ENCODE assay signal across 1 cellular context in the genomic region with DNA sequence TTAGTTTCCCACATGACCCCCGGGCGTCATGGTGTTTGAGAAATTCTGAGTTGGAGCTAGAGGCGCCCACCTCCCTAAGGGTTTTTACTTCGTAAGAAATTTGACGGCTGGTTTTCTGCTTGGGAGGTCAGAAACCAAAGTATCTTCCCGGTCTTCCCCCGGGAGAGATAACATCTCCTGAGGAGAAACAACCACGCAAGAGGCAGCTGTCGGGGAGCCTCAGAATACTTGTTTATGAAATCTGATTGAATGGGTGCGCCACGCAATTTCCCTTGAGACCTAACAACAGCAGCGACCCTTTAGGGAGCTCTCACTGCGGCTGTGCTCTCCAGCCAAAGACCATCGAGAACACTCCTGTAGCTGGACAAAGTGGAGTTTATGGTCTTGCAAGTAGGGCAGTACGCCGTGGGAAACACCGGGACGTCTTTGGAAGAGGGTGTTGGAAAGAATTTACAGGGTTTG.
TF ChIP-seq lines count a peak whose summit lies in the region.

No MANE protein-coding gene starts in this region.

TF ChIP-seq in HepG2, 621 proteins besides CTCF, POLR2A, EP300 and RAD21 (continued from another document and continues in another):
- TF ChIP-seq, protein P1, sequence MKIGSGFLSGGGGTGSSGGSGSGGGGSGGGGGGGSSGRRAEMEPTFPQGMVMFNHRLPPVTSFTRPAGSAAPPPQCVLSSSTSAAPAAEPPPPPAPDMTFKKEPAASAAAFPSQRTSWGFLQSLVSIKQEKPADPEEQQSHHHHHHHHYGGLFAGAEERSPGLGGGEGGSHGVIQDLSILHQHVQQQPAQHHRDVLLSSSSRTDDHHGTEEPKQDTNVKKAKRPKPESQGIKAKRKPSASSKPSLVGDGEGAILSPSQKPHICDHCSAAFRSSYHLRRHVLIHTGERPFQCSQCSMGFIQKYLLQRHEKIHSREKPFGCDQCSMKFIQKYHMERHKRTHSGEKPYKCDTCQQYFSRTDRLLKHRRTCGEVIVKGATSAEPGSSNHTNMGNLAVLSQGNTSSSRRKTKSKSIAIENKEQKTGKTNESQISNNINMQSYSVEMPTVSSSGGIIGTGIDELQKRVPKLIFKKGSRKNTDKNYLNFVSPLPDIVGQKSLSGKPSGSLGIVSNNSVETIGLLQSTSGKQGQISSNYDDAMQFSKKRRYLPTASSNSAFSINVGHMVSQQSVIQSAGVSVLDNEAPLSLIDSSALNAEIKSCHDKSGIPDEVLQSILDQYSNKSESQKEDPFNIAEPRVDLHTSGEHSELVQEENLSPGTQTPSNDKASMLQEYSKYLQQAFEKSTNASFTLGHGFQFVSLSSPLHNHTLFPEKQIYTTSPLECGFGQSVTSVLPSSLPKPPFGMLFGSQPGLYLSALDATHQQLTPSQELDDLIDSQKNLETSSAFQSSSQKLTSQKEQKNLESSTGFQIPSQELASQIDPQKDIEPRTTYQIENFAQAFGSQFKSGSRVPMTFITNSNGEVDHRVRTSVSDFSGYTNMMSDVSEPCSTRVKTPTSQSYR (CRISPR knock-in tag; IDR thresholded peaks at IDR 0.05; ENCODE audit: borderline replicate concordance), result no peak
- 0 out of 2 replicates have a peak, but pooled peaks have one; percentile 4 for TF ChIP-seq SNAPC2 (CRISPR knock-in tag; IDR thresholded peaks at IDR 0.05)
- 0 out of 2 replicates have a peak, but pooled peaks have one; percentile 15 for TF ChIP-seq MTF1 (CRISPR knock-in tag; IDR thresholded peaks at IDR 0.05)
- no peak for TF ChIP-seq MAFG (CRISPR knock-in tag; IDR thresholded peaks at IDR 0.05)
- TF ChIP-seq, protein P2, sequence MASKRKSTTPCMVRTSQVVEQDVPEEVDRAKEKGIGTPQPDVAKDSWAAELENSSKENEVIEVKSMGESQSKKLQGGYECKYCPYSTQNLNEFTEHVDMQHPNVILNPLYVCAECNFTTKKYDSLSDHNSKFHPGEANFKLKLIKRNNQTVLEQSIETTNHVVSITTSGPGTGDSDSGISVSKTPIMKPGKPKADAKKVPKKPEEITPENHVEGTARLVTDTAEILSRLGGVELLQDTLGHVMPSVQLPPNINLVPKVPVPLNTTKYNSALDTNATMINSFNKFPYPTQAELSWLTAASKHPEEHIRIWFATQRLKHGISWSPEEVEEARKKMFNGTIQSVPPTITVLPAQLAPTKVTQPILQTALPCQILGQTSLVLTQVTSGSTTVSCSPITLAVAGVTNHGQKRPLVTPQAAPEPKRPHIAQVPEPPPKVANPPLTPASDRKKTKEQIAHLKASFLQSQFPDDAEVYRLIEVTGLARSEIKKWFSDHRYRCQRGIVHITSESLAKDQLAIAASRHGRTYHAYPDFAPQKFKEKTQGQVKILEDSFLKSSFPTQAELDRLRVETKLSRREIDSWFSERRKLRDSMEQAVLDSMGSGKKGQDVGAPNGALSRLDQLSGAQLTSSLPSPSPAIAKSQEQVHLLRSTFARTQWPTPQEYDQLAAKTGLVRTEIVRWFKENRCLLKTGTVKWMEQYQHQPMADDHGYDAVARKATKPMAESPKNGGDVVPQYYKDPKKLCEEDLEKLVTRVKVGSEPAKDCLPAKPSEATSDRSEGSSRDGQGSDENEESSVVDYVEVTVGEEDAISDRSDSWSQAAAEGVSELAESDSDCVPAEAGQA (IDR thresholded peaks at IDR 0.05; ENCODE audit: low read depth), result no peak
- TF ChIP-seq, protein P2 (CRISPR knock-in tag; IDR thresholded peaks at IDR 0.05; ENCODE audit: borderline replicate concordance), result no peak
- TF ChIP-seq ZNF124 (CRISPR knock-in tag; IDR thresholded peaks at IDR 0.05), result no peak
- TF ChIP-seq, protein P3, sequence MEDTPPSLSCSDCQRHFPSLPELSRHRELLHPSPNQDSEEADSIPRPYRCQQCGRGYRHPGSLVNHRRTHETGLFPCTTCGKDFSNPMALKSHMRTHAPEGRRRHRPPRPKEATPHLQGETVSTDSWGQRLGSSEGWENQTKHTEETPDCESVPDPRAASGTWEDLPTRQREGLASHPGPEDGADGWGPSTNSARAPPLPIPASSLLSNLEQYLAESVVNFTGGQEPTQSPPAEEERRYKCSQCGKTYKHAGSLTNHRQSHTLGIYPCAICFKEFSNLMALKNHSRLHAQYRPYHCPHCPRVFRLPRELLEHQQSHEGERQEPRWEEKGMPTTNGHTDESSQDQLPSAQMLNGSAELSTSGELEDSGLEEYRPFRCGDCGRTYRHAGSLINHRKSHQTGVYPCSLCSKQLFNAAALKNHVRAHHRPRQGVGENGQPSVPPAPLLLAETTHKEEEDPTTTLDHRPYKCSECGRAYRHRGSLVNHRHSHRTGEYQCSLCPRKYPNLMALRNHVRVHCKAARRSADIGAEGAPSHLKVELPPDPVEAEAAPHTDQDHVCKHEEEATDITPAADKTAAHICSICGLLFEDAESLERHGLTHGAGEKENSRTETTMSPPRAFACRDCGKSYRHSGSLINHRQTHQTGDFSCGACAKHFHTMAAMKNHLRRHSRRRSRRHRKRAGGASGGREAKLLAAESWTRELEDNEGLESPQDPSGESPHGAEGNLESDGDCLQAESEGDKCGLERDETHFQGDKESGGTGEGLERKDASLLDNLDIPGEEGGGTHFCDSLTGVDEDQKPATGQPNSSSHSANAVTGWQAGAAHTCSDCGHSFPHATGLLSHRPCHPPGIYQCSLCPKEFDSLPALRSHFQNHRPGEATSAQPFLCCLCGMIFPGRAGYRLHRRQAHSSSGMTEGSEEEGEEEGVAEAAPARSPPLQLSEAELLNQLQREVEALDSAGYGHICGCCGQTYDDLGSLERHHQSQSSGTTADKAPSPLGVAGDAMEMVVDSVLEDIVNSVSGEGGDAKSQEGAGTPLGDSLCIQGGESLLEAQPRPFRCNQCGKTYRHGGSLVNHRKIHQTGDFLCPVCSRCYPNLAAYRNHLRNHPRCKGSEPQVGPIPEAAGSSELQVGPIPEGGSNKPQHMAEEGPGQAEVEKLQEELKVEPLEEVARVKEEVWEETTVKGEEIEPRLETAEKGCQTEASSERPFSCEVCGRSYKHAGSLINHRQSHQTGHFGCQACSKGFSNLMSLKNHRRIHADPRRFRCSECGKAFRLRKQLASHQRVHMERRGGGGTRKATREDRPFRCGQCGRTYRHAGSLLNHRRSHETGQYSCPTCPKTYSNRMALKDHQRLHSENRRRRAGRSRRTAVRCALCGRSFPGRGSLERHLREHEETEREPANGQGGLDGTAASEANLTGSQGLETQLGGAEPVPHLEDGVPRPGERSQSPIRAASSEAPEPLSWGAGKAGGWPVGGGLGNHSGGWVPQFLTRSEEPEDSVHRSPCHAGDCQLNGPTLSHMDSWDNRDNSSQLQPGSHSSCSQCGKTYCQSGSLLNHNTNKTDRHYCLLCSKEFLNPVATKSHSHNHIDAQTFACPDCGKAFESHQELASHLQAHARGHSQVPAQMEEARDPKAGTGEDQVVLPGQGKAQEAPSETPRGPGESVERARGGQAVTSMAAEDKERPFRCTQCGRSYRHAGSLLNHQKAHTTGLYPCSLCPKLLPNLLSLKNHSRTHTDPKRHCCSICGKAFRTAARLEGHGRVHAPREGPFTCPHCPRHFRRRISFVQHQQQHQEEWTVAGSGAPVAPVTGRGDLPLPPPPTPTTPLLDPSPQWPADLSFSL (CRISPR knock-in tag; IDR thresholded peaks at IDR 0.05), result no peak
- no peak for TF ChIP-seq PHF5A (CRISPR knock-in tag; IDR thresholded peaks at IDR 0.05; ENCODE audit: low read depth, unreplicated experiment)
- no peak; the same call in 1 of the 2 replicates for TF ChIP-seq HOXA5 (CRISPR knock-in tag; IDR thresholded peaks at IDR 0.05)
- no peak for TF ChIP-seq SMC3 (IDR thresholded peaks at IDR 0.05; ENCODE audit: low read length)
- TF ChIP-seq, protein P4, sequence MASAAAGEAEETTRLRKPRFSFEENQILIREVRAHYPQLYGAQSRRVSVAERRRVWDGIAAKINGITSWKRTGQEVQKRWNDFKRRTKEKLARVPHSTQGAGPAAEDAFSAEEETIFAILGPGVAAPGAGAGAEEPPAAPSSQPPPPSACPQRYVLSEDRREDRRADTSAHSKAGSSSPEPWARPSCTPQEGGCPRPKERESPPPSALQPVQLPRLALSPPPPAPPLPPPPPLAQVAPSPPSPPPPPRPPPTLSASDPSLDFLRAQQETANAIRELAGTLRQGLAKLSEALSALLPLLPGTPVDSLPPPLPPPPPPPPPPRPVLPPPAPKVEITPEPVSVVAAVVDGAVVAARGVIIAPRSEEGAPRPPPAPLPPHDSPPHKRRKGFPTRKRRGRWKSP (CRISPR knock-in tag; IDR thresholded peaks at IDR 0.05), result peak; percentile 17; the same call in 1 of the 2 replicates
- no peak for TF ChIP-seq BCL6 (CRISPR knock-in tag; IDR thresholded peaks at IDR 0.05)
- no peak for TF ChIP-seq KAT8 (CRISPR knock-in tag; IDR thresholded peaks at IDR 0.05)
- TF ChIP-seq NR2F1 (CRISPR knock-in tag; IDR thresholded peaks at IDR 0.05), result peak in 1 of 2 experiments; percentile 47; a peak in 1 of 4 replicates
- TF ChIP-seq, protein P5, sequence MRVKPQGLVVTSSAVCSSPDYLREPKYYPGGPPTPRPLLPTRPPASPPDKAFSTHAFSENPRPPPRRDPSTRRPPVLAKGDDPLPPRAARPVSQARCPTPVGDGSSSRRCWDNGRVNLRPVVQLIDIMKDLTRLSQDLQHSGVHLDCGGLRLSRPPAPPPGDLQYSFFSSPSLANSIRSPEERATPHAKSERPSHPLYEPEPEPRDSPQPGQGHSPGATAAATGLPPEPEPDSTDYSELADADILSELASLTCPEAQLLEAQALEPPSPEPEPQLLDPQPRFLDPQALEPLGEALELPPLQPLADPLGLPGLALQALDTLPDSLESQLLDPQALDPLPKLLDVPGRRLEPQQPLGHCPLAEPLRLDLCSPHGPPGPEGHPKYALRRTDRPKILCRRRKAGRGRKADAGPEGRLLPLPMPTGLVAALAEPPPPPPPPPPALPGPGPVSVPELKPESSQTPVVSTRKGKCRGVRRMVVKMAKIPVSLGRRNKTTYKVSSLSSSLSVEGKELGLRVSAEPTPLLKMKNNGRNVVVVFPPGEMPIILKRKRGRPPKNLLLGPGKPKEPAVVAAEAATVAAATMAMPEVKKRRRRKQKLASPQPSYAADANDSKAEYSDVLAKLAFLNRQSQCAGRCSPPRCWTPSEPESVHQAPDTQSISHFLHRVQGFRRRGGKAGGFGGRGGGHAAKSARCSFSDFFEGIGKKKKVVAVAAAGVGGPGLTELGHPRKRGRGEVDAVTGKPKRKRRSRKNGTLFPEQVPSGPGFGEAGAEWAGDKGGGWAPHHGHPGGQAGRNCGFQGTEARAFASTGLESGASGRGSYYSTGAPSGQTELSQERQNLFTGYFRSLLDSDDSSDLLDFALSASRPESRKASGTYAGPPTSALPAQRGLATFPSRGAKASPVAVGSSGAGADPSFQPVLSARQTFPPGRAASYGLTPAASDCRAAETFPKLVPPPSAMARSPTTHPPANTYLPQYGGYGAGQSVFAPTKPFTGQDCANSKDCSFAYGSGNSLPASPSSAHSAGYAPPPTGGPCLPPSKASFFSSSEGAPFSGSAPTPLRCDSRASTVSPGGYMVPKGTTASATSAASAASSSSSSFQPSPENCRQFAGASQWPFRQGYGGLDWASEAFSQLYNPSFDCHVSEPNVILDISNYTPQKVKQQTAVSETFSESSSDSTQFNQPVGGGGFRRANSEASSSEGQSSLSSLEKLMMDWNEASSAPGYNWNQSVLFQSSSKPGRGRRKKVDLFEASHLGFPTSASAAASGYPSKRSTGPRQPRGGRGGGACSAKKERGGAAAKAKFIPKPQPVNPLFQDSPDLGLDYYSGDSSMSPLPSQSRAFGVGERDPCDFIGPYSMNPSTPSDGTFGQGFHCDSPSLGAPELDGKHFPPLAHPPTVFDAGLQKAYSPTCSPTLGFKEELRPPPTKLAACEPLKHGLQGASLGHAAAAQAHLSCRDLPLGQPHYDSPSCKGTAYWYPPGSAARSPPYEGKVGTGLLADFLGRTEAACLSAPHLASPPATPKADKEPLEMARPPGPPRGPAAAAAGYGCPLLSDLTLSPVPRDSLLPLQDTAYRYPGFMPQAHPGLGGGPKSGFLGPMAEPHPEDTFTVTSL (CRISPR knock-in tag; IDR thresholded peaks at IDR 0.05; ENCODE audit: borderline replicate concordance), result no peak
- 0 out of 2 replicates have a peak, but pooled peaks have one; percentile 32 for TF ChIP-seq GTF3A (CRISPR knock-in tag; conservative IDR thresholded peaks at IDR 0.05)
- TF ChIP-seq, protein P6, sequence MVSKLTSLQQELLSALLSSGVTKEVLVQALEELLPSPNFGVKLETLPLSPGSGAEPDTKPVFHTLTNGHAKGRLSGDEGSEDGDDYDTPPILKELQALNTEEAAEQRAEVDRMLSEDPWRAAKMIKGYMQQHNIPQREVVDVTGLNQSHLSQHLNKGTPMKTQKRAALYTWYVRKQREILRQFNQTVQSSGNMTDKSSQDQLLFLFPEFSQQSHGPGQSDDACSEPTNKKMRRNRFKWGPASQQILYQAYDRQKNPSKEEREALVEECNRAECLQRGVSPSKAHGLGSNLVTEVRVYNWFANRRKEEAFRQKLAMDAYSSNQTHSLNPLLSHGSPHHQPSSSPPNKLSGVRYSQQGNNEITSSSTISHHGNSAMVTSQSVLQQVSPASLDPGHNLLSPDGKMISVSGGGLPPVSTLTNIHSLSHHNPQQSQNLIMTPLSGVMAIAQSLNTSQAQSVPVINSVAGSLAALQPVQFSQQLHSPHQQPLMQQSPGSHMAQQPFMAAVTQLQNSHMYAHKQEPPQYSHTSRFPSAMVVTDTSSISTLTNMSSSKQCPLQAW (CRISPR knock-in tag; IDR thresholded peaks at IDR 0.05), result no peak
- TF ChIP-seq ZNF260 (CRISPR knock-in tag; IDR thresholded peaks at IDR 0.05; ENCODE audit: borderline replicate concordance, low read depth), result no peak
- no peak; the same call in 1 of the 2 replicates for TF ChIP-seq TARDBP (CRISPR knock-in tag; IDR thresholded peaks at IDR 0.05)
- no peak for TF ChIP-seq U2AF1 (optimal IDR thresholded peaks at IDR 0.05; ENCODE audit: low read depth, low read length)
- 0 out of 2 replicates have a peak, but pooled peaks have one; percentile 7 for TF ChIP-seq MYNN (CRISPR knock-in tag; IDR thresholded peaks at IDR 0.05; ENCODE audit: low read depth)
- TF ChIP-seq, protein P7, sequence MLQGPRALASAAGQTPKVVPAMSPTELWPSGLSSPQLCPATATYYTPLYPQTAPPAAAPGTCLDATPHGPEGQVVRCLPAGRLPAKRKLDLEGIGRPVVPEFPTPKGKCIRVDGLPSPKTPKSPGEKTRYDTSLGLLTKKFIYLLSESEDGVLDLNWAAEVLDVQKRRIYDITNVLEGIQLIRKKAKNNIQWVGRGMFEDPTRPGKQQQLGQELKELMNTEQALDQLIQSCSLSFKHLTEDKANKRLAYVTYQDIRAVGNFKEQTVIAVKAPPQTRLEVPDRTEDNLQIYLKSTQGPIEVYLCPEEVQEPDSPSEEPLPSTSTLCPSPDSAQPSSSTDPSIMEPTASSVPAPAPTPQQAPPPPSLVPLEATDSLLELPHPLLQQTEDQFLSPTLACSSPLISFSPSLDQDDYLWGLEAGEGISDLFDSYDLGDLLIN (CRISPR knock-in tag; IDR thresholded peaks at IDR 0.05; ENCODE audit: borderline replicate concordance), result 0 out of 2 replicates have a peak, but pooled peaks have one; percentile 11
